In the genomic region with DNA sequence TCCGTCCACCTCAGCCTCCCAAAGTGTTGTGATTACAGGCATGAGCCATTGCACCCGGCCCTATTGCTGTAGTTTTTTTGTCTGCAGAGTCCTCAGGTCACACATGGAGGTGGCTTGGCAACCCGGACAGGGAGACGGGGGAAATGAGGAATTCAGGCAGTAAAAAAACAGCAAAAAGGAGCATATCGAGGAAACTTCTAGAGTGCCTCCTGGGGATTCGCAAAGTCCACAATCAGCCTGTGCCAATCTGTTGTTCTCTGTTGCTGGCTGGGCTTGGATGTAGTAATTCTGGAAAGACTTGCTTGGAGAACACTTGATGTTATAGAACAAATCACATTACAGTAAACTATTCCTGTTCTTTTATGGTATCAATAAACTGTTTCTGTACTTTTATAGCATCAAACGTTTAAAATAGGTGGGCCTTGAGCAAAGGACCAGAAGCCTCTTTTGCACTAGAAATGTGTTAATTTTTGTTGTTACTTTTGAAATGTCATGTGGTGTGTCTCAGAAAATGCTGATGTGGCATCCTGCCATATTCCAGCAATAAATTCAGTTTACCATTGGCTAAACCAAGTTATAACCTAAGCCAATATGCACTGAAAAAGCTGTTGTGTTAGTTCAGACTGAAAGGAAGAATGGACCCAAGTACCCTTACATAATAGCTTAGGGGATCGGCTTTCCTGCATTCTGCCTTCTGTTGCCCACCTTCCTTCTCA, we compare ENCODE assay signal across 1 cellular context.
TF ChIP-seq lines count a peak whose summit lies in the region.

No MANE protein-coding gene starts in this region.

TF ChIP-seq in K562, 482 proteins besides CTCF, POLR2A, EP300 and RAD21:
- TF ChIP-seq, protein P1, sequence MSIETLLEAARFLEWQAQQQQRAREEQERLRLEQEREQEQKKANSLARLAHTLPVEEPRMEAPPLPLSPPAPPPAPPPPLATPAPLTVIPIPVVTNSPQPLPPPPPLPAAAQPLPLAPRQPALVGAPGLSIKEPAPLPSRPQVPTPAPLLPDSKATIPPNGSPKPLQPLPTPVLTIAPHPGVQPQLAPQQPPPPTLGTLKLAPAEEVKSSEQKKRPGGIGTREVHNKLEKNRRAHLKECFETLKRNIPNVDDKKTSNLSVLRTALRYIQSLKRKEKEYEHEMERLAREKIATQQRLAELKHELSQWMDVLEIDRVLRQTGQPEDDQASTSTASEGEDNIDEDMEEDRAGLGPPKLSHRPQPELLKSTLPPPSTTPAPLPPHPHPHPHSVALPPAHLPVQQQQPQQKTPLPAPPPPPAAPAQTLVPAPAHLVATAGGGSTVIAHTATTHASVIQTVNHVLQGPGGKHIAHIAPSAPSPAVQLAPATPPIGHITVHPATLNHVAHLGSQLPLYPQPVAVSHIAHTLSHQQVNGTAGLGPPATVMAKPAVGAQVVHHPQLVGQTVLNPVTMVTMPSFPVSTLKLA (conservative IDR thresholded peaks at IDR 0.05), result no peak
- TF ChIP-seq HIVEP1 (CRISPR knock-in tag; IDR thresholded peaks at IDR 0.05), result no peak
- TF ChIP-seq XRCC5 (IDR thresholded peaks at IDR 0.05; ENCODE audit: low read depth, low read length), result no peak
- TF ChIP-seq POLR2G (IDR thresholded peaks at IDR 0.05; ENCODE audit: low read depth, low read length), result no peak
- TF ChIP-seq CBFB (CRISPR knock-in tag; IDR thresholded peaks at IDR 0.05), result no peak
- no peak for TF ChIP-seq CBFA2T2 (conservative IDR thresholded peaks at IDR 0.05)
- peak; percentile 83 for TF ChIP-seq ZNF316 (IDR thresholded peaks at IDR 0.05)
- TF ChIP-seq MAFF (IDR thresholded peaks at IDR 0.05; ENCODE audit: low read length), result 0 out of 2 replicates have a peak, but pooled peaks have one; percentile 21
- no peak for TF ChIP-seq NONO (IDR thresholded peaks at IDR 0.05; ENCODE audit: low read depth in 2 of 2, low read length in 1 of 2)
- no peak for TF ChIP-seq HMG20B (CRISPR knock-in tag; IDR thresholded peaks at IDR 0.05)
- TF ChIP-seq NR4A1 (CRISPR knock-in tag; IDR thresholded peaks at IDR 0.05), result no peak
- no peak for TF ChIP-seq NR4A1 (tag; IDR thresholded peaks at IDR 0.05)
- no peak for TF ChIP-seq TEAD1 (CRISPR knock-in tag; IDR thresholded peaks at IDR 0.05)
- TF ChIP-seq HSF4 (CRISPR knock-in tag; IDR thresholded peaks at IDR 0.05; ENCODE audit: borderline replicate concordance), result no peak
- no peak for TF ChIP-seq ZNF253 (CRISPR knock-in tag; conservative IDR thresholded peaks at IDR 0.05)
- peak; percentile 31; the same call in 1 of the 2 replicates for TF ChIP-seq MAFK (IDR thresholded peaks at IDR 0.05; ENCODE audit: low read length)
- peak; percentile 68 for TF ChIP-seq C11orf30 (IDR thresholded peaks at IDR 0.05; ENCODE audit: low read depth)
- no peak for TF ChIP-seq RFX1 (IDR thresholded peaks at IDR 0.05)
- TF ChIP-seq MAFG (tag; conservative IDR thresholded peaks at IDR 0.05), result peak; percentile 67
- no peak for TF ChIP-seq TBL1XR1 (IDR thresholded peaks at IDR 0.05; ENCODE audit: low read length in 2 of 2)
- TF ChIP-seq, protein P2, sequence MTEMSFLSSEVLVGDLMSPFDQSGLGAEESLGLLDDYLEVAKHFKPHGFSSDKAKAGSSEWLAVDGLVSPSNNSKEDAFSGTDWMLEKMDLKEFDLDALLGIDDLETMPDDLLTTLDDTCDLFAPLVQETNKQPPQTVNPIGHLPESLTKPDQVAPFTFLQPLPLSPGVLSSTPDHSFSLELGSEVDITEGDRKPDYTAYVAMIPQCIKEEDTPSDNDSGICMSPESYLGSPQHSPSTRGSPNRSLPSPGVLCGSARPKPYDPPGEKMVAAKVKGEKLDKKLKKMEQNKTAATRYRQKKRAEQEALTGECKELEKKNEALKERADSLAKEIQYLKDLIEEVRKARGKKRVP (CRISPR knock-in tag; IDR thresholded peaks at IDR 0.05), result no peak
